ENCODE assay signal across 8 cellular contexts in the genomic region with DNA sequence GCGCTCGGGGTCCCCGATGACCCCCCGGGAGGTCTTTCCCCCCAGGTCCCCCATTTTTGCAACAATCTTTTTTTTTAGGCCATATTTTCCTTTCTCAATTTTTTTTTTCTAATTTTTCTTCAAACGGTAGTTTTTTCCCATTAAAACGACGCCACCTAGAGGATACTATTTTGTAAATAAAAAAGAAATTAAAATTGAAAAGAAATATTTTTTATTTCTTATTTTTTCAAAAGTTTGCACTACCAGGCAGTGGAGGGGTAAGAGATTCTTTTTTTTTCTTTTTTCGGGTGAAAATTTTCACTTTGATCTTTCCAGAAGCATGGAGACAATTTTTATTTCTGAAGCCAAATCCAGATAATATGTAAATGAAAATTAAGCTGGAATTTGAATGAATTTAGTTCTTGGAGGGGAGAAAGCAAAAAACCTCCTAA. TPM values are rescaled to one million over a fixed set of nuclear protein-coding genes. Genes with fewer than 3 reads are reported as not detected.
DNase-seq lines count a peak whose midpoint lies in the region; ATAC-seq and TF ChIP-seq lines count a peak whose summit lies in the region.

No MANE protein-coding gene starts in this region.

- peak overlapping the region; percentile 63 to 98 (median 82) for H3K4me3 ChIP-seq in Peyer's patch
- peak overlapping the region; percentile 96 for H3K4me3 ChIP-seq in neuron (ENCODE audit: low read length)

- peaks cover 6% of the 10 kb centered on the region for H3K4me1 Mint-ChIP-seq in activated CD8-positive, alpha-beta memory T cell treated with anti-CD3 and anti-CD28 coated beads, Interleukin-2, amount 10 ng/mL, durations not matched to agents 7 days and 5 days
- peaks cover 6% of the 10 kb centered on the region for H3K4me1 Mint-ChIP-seq in endothelial cell (ENCODE audit: unreplicated experiment)

- CTCF ChIA-PET in activated CD8-positive, alpha-beta memory T cell treated with anti-CD3 and anti-CD28 coated beads, Interleukin-2, amount 10 ng/mL, durations not matched to agents 7 days and 5 days (lab: Charles Lee), result interaction anchor here (0.6 to 1.5 kb wide), 6 partner anchors 13 to 196 kb away, joined by 3 to 5 read pairs (median 4); no protein-coding TSS in a partner anchor

- no peaks in the 10 kb centered on the region for H3K9me3 ChIP-seq in Peyer's patch
- peaks cover 1% of the 10 kb centered on the region for H3K9me3 ChIP-seq in neuron (ENCODE audit: low read length)

- peak overlapping the region; percentile 93 for H2AFZ ChIP-seq in neuron (ENCODE audit: low read depth, low read length)

- no peak for DNase-seq in activated CD8-positive, alpha-beta memory T cell treated with anti-CD3 and anti-CD28 coated beads, Interleukin-2, amount 10 ng/mL, durations not matched to agents 7 days and 5 days
- DNase-seq in activated CD8-positive, alpha-beta memory T cell treated with anti-CD3 and anti-CD28 coated beads, Interleukin-2, amount 50 U/mL, for 48 hours, result no peak
- no peak for DNase-seq in Peyer's patch
- no peak for DNase-seq in endothelial cell (ENCODE audit: low spot score)
- no peak for DNase-seq in hepatic stellate cell (ENCODE audit: low spot score)
- DNase-seq in posterior vena cava (ENCODE audit: low spot score), result no peak

- no peaks in the 10 kb centered on the region for H3K9me3 Mint-ChIP-seq in activated CD8-positive, alpha-beta memory T cell treated with anti-CD3 and anti-CD28 coated beads, Interleukin-2, amount 10 ng/mL, durations not matched to agents 7 days and 5 days (ENCODE audit: low read depth)
- no peaks in the 10 kb centered on the region for H3K9me3 Mint-ChIP-seq in endothelial cell (ENCODE audit: unreplicated experiment)

- peak overlapping the region; percentile 80 for H3K4me3 Mint-ChIP-seq in activated CD8-positive, alpha-beta memory T cell treated with anti-CD3 and anti-CD28 coated beads, Interleukin-2, amount 10 ng/mL, durations not matched to agents 7 days and 5 days
- peak overlapping the region; percentile 99 for H3K4me3 Mint-ChIP-seq in endothelial cell (ENCODE audit: unreplicated experiment)

- H3K27me3 ChIP-seq in Peyer's patch (no peaks in the 10 kb centered on the region), neuron (ENCODE audit: insufficient read depth, low read length) (no peaks in the 10 kb centered on the region)

- H3K36me3 ChIP-seq in Peyer's patch, result no peaks in the 10 kb centered on the region
- peaks cover 2% of the 10 kb centered on the region for H3K36me3 ChIP-seq in neuron (ENCODE audit: insufficient read depth, low read length)

- H3K36me3 Mint-ChIP-seq in activated CD8-positive, alpha-beta memory T cell treated with anti-CD3 and anti-CD28 coated beads, Interleukin-2, amount 10 ng/mL, durations not matched to agents 7 days and 5 days, result peaks cover 2% of the 10 kb centered on the region
- H3K36me3 Mint-ChIP-seq in endothelial cell (ENCODE audit: low read depth, unreplicated experiment), result no peaks in the 10 kb centered on the region

- TF ChIP-seq CTCF in Peyer's patch (IDR thresholded peaks at IDR 0.05), result peak in 5 of 6 experiments; percentile 3 to 62 (median 18)
- peak; percentile 79 for TF ChIP-seq CTCF in endothelial cell (IDR thresholded peaks at IDR 0.05; ENCODE audit: unreplicated experiment)

- no peak for ATAC-seq in activated CD8-positive, alpha-beta memory T cell treated with anti-CD3 and anti-CD28 coated beads, Interleukin-2, amount 10 ng/mL, durations not matched to agents 7 days and 5 days
- no peak for ATAC-seq in HG03378 (IDR thresholded peaks at IDR 0.05; ENCODE audit: unreplicated experiment)

- H3K4me1 ChIP-seq in Peyer's patch (no peaks in the 10 kb centered on the region), neuron (ENCODE audit: insufficient read depth, low read length) (peaks cover 12% of the 10 kb centered on the region)

- H3K27ac Mint-ChIP-seq in activated CD8-positive, alpha-beta memory T cell treated with anti-CD3 and anti-CD28 coated beads, Interleukin-2, amount 10 ng/mL, durations not matched to agents 7 days and 5 days, result peak overlapping the region; percentile 48
- peak overlapping the region; percentile 80 for H3K27ac Mint-ChIP-seq in endothelial cell (ENCODE audit: unreplicated experiment)

- H3K27ac ChIP-seq in Peyer's patch, result peak overlapping the region in 2 of 4 donors; percentile 63 to 78

- no peak for TF ChIP-seq POLR2A in Peyer's patch (IDR thresholded peaks at IDR 0.05)

- intact Hi-C loops in posterior vena cava (cut with DNase I), result no loop called here

- H3K27me3 Mint-ChIP-seq in activated CD8-positive, alpha-beta memory T cell treated with anti-CD3 and anti-CD28 coated beads, Interleukin-2, amount 10 ng/mL, durations not matched to agents 7 days and 5 days, result peaks cover 38% of the 10 kb centered on the region
- H3K27me3 Mint-ChIP-seq in endothelial cell (ENCODE audit: unreplicated experiment), result peaks cover 2% of the 10 kb centered on the region

RNA-seq across cellular contexts. Expression of gene ZNF618, which starts 0.7 kb away (rescaled TPM):
- total RNA-seq in activated CD8-positive, alpha-beta memory T cell treated with anti-CD3 and anti-CD28 coated beads, Interleukin-2, amount 10 ng/mL, durations not matched to agents 7 days and 5 days, result under 1 TPM; 0.54 to 0.79 TPM
- total RNA-seq in Peyer's patch (10 to 100 TPM in 1 of 4 donors, 1 to 10 TPM in 3; 2.8 to 26.4 (median 4.1) TPM), endothelial cell (ENCODE audit: unreplicated experiment) (35.0 TPM), posterior vena cava (1 to 10 TPM; 7.2 to 9.2 TPM)
